12 cellular contexts compared by ENCODE assay signal in genomic region chr4:67713531-67714247, GRCh38. TPM values are rescaled to one million over a fixed set of nuclear protein-coding genes. Genes with fewer than 3 reads are reported as not detected.
DNase-seq lines count a peak whose midpoint lies in the region; ATAC-seq and TF ChIP-seq lines count a peak whose summit lies in the region.
"Had no signal": no experiment of that assay in that cellular context is flagged by ENCODE, and none has a peak within 500 bp of the region (broad histone marks: within the 10 kb centered on the region; RNA-seq: fewer than 3 reads in every experiment).

No MANE protein-coding gene starts in this region.

- peak overlapping the region; percentile 28 for H3K27ac ChIP-seq in CD8-positive, alpha-beta memory T cell (ENCODE audit: low read depth, low read length)
- H3K27ac ChIP-seq in left lung, result no peak overlapping the region
- H3K27ac ChIP-seq in effector memory CD4-positive, alpha-beta T cell (ENCODE audit: insufficient read depth, low read length, poor library complexity, severe bottlenecking), result no peak overlapping the region

- H3K27ac Mint-ChIP-seq in CD8-positive, alpha-beta memory T cell, result peak overlapping the region in 1 of 8 donors; percentile 75
- peak overlapping the region; percentile 8 for H3K27ac Mint-ChIP-seq in activated naive CD8-positive, alpha-beta T cell

- H3K36me3 Mint-ChIP-seq in CD8-positive, alpha-beta memory T cell, result peaks cover 6 to 43% (median 9%) of the 10 kb centered on the region in 3 donors
- H3K36me3 Mint-ChIP-seq in activated naive CD8-positive, alpha-beta T cell, result peaks cover 9% of the 10 kb centered on the region

- intact Hi-C loops in left lung (cut with DNase I) (no loop called here), posterior vena cava (cut with DNase I) (loop anchor here in 1 of 2 donors (1.0 kb wide), 1 partner anchor 40 kb away; no protein-coding TSS in a partner anchor)

- no peaks in the 10 kb centered on the region for H3K27me3 Mint-ChIP-seq in CD8-positive, alpha-beta memory T cell
- no peaks in the 10 kb centered on the region for H3K27me3 Mint-ChIP-seq in activated naive CD8-positive, alpha-beta T cell
- H3K27me3 Mint-ChIP-seq: naive B cell had no signal

- no peak for TF ChIP-seq CTCF in left lung (IDR thresholded peaks at IDR 0.05)

- H3K4me1 ChIP-seq in CD8-positive, alpha-beta memory T cell (ENCODE audit: insufficient read depth, low read length), result no peaks in the 10 kb centered on the region
- H3K4me1 ChIP-seq in left lung, result no peaks in the 10 kb centered on the region
- H3K4me1 ChIP-seq in effector memory CD4-positive, alpha-beta T cell (ENCODE audit: control insufficient read depth, insufficient read depth, low read length, poor library complexity, severe bottlenecking), result no peaks in the 10 kb centered on the region

- H3K4me3 Mint-ChIP-seq in CD8-positive, alpha-beta memory T cell, result no peak overlapping the region
- no peak overlapping the region for H3K4me3 Mint-ChIP-seq in activated naive CD8-positive, alpha-beta T cell
- H3K4me3 Mint-ChIP-seq: naive B cell had no signal

- CTCF ChIA-PET in CD8-positive, alpha-beta memory T cell (lab: Charles Lee), result no interaction called here

- no peak for DNase-seq in CD8-positive, alpha-beta memory T cell
- DNase-seq in HT-29 (ENCODE audit: low spot score) (peak; percentile 52), left lung (no peak), NOMO-1 (lab: John Stamatoyannopoulos, UW; ENCODE audit: unreplicated experiment in 2 of 2) (no peak), posterior vena cava (ENCODE audit: low spot score) (no peak)
- DNase-seq in effector memory CD4-positive, alpha-beta T cell, result no peak
- DNase-seq: naive B cell; NK-92 treated with Interleukin-12 subunit alpha and Interleukin-12 subunit beta, amount 100 ng/mL, for 24 hours had no signal

- peaks cover 7% of the 10 kb centered on the region for H3K36me3 ChIP-seq in CD8-positive, alpha-beta memory T cell (ENCODE audit: insufficient read depth, low read length)
- H3K36me3 ChIP-seq in left lung, result peaks cover 0 to 4% of the 10 kb centered on the region in 2 donors
- H3K36me3 ChIP-seq in effector memory CD4-positive, alpha-beta T cell (ENCODE audit: control insufficient read depth, insufficient read depth, low read length), result peaks cover 18% of the 10 kb centered on the region

- no peaks in the 10 kb centered on the region for H3K9me3 ChIP-seq in CD8-positive, alpha-beta memory T cell (ENCODE audit: low read length)
- peaks cover 0 to 2% of the 10 kb centered on the region in 2 donors for H3K9me3 ChIP-seq in left lung
- no peaks in the 10 kb centered on the region for H3K9me3 ChIP-seq in effector memory CD4-positive, alpha-beta T cell (ENCODE audit: control insufficient read depth, low read length)

- POLR2A ChIA-PET in CD8-positive, alpha-beta memory T cell (lab: Charles Lee), result no interaction called here

- H3K9me3 Mint-ChIP-seq in CD8-positive, alpha-beta memory T cell, result no peaks in the 10 kb centered on the region
- no peaks in the 10 kb centered on the region for H3K9me3 Mint-ChIP-seq in activated naive CD8-positive, alpha-beta T cell (ENCODE audit: low read depth)
- H3K9me3 Mint-ChIP-seq: naive B cell had no signal

- no peak overlapping the region for H3K4me3 ChIP-seq in CD8-positive, alpha-beta memory T cell (ENCODE audit: low read length)
- H3K4me3 ChIP-seq in left lung, result no peak overlapping the region
- H3K4me3 ChIP-seq in effector memory CD4-positive, alpha-beta T cell (ENCODE audit: insufficient read depth, low read depth, low read length, poor library complexity, severe bottlenecking), result no peak overlapping the region

- peak; percentile 33 for ATAC-seq in left lung
- ATAC-seq in GM19023 (IDR thresholded peaks at IDR 0.05; ENCODE audit: unreplicated experiment), result no peak

- H3K4me1 Mint-ChIP-seq in CD8-positive, alpha-beta memory T cell, result peaks cover 11 to 39% (median 24%) of the 10 kb centered on the region in 3 donors
- peaks cover 17% of the 10 kb centered on the region for H3K4me1 Mint-ChIP-seq in activated naive CD8-positive, alpha-beta T cell (ENCODE audit: low read depth)

- no peaks in the 10 kb centered on the region for H3K27me3 ChIP-seq in CD8-positive, alpha-beta memory T cell (ENCODE audit: insufficient read depth, low read length, poor library complexity, severe bottlenecking)
- no peaks in the 10 kb centered on the region for H3K27me3 ChIP-seq in left lung
- no peaks in the 10 kb centered on the region for H3K27me3 ChIP-seq in effector memory CD4-positive, alpha-beta T cell (replicated peaks; ENCODE audit: control insufficient read depth, insufficient read depth, low read length, poor library complexity, severe bottlenecking)

RNA-seq across cellular contexts. Expression of gene UBA6, which starts 12.7 kb away (rescaled TPM):
- total RNA-seq in CD8-positive, alpha-beta memory T cell, result 10 to 100 TPM; 69.6 to 71.6 TPM
- 23.3 TPM for polyA plus RNA-seq in CD8-positive, alpha-beta memory T cell
- 28.9 and 29.6 TPM in 2 replicates for total RNA-seq in HT-29 (2014; rRNA removed; shearing (Covaris generic))
- total RNA-seq in left lung (10 to 100 TPM; 57.6 to 62.6 TPM), posterior vena cava (10 to 100 TPM; 33.7 to 48.9 TPM)

RNA-seq across cellular contexts. Expression of gene GNRHR, which starts 40.5 kb away (rescaled TPM):
- not detected for total RNA-seq in CD8-positive, alpha-beta memory T cell
- not detected for polyA plus RNA-seq in CD8-positive, alpha-beta memory T cell
- total RNA-seq in HT-29 (2014; rRNA removed; shearing (Covaris generic)), result not detected in 2 replicates
- not detected for total RNA-seq in left lung
- total RNA-seq in posterior vena cava, result not detected
- total RNA-seq: activated CD8-positive, alpha-beta memory T cell treated with anti-CD3 and anti-CD28 coated beads for 36 hours; epithelial cell of proximal tubule had no signal
